Comparison of ENCODE assay signal across 19 cellular contexts in the genomic region with DNA sequence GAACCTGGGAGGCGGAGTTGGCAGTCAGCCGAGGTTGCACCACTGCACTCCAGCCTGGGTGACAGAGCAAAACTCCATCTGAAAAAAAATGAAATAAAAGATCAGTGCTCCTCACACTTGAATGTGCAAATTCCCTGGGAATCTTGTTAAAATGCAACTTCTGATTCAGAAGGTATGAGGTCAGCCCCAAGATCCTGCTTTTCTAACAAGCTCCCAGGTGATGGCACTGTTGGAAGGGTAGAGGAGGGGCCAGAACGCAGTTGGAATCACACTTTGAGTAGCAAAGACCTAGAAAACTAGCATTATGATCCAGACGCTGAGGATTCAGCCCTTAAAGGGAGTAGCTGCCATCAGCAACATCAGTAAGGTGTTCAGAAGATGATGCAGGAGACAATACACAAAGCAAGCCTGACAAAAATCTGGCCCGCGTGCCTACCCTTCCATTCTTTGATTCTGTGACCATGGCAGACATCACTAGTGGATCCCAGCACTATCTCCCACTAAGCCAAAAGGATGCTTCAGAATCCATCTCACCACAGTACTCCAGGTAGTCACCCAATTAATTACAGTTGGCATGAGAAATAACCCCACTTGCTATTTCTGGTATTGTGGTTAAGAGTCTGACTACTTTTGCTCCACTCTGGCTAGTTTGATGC. TPM values are rescaled to one million over a fixed set of nuclear protein-coding genes. Genes with fewer than 3 reads are reported as not detected.
A peak's percentile ranks its signal among the peaks of the same experiment; 100 is the strongest.
DNase-seq lines count a peak whose midpoint lies in the region; TF ChIP-seq lines count a peak whose summit lies in the region.
"Had no signal": no experiment of that assay in that cellular context is flagged by ENCODE, and none has a peak within 500 bp of the region (broad histone marks: within the 10 kb centered on the region; RNA-seq: fewer than 3 reads in every experiment).

No MANE protein-coding gene starts in this region.

- no peak overlapping the region for H3K9ac ChIP-seq in MM.1S (ENCODE audit: low read length)

- no peaks in the 10 kb centered on the region for H3K9me2 ChIP-seq in MM.1S (replicated peaks; ENCODE audit: insufficient read depth, low read length)

- DNase-seq in DMS53 (lab: John Stamatoyannopoulos, UW) (peak; percentile 48), DMS53 treated with DMSO at 0.1 percent for 48 hours (lab: John Stamatoyannopoulos, UW; ENCODE audit: unreplicated experiment) (no peak), MM.1S (peak; percentile 27), brain microvascular endothelial cell (no peak), renal cortical epithelial cell (ENCODE audit: low read depth) (peak; percentile 67), spleen (no peak), dermis blood vessel endothelial cell (no peak)
- DNase-seq in activated effector memory CD4-positive, alpha-beta T cell treated with anti-CD3 and anti-CD28 coated beads, Interleukin-2, amount 50 U/mL, for 16 hours: no peak
- DNase-seq: 8988T; activated naive CD8-positive, alpha-beta T cell treated with anti-CD3 and anti-CD28 coated beads, Interleukin-2, amount 10 ng/mL, durations not matched to agents 7 days and 5 days; effector CD4-positive, alpha-beta T cell; HCEC 1CT; hypothalamus; NCI-H2081; NCI-H774; pancreas; RPMI8226; tibial artery had no signal

- H3K4me3 ChIP-seq in MM.1S (ENCODE audit: low read length): no peak overlapping the region
- H3K4me3 ChIP-seq in brain microvascular endothelial cell (ENCODE audit: low read depth, low read length): no peak overlapping the region
- no peak overlapping the region for H3K4me3 ChIP-seq in spleen
- H3K4me3 ChIP-seq: cardiac muscle cell, pancreas, tibial artery had no signal

- 72 to 90% (median 86%) methylated on average over 6 of the region's 6 CpGs for WGBS in spleen, 5 donors

- H3K4me2 ChIP-seq in MM.1S (ENCODE audit: low read depth, low read length): no peak overlapping the region

- no peak for TF ChIP-seq POLR2A in spleen (IDR thresholded peaks at IDR 0.05)

- peaks cover 4% of the 10 kb centered on the region; the same call in 1 of the 2 replicates for H3K4me1 ChIP-seq in MM.1S (ENCODE audit: low read length)
- H3K4me1 ChIP-seq in spleen: peaks cover 0 to 6% (median 2%) of the 10 kb centered on the region in 6 donors
- H3K4me1 ChIP-seq: tibial artery had no signal

- H3K27me3 ChIP-seq in MM.1S (replicated peaks; ENCODE audit: insufficient read depth, low read length) (no peaks in the 10 kb centered on the region), brain microvascular endothelial cell (replicated peaks) (no peaks in the 10 kb centered on the region), spleen (replicated peaks in 1 of 7) (peaks cover 0 to 40% (median 0%) of the 10 kb centered on the region in 7 donors)
- H3K27me3 ChIP-seq: cardiac muscle cell, pancreas, tibial artery had no signal

- H3K36me3 ChIP-seq in MM.1S (replicated peaks; ENCODE audit: insufficient read depth, low read length) (no peaks in the 10 kb centered on the region), brain microvascular endothelial cell (replicated peaks) (no peaks in the 10 kb centered on the region), spleen (no peaks in the 10 kb centered on the region)
- H3K36me3 ChIP-seq: cardiac muscle cell, pancreas, tibial artery had no signal

- H3K9me3 ChIP-seq in MM.1S (replicated peaks; ENCODE audit: insufficient read depth, low read length) (no peaks in the 10 kb centered on the region), spleen (no peaks in the 10 kb centered on the region)
- H3K9me3 ChIP-seq: pancreas, tibial artery had no signal

- no peak overlapping the region for H2AFZ ChIP-seq in MM.1S (ENCODE audit: low read length)

- no peaks in the 10 kb centered on the region for H3K79me2 ChIP-seq in MM.1S (ENCODE audit: low read length)

- TF ChIP-seq CTCF in MM.1S (IDR thresholded peaks at IDR 0.05; ENCODE audit: low read length): no peak
- peak; percentile 10 for TF ChIP-seq CTCF in brain microvascular endothelial cell (IDR thresholded peaks at IDR 0.05; ENCODE audit: low read depth, low read length, missing control alignments)
- no peak for TF ChIP-seq CTCF in spleen (IDR thresholded peaks at IDR 0.05 in 8 of 11, conservative IDR thresholded peaks at IDR 0.05 in 3 of 11)

- in situ Hi-C loops in brain microvascular endothelial cell (cut with HindIII; ENCODE audit: low pct_ligation_motif_present, low sequenced_read_pairs): no loop called here

- no peaks in the 10 kb centered on the region for H4K20me1 ChIP-seq in MM.1S (ENCODE audit: insufficient read depth, low read length)

- H3K27ac ChIP-seq in MM.1S (ENCODE audit: low read length) (no peak overlapping the region), brain microvascular endothelial cell (no peak overlapping the region), spleen (no peak overlapping the region)
- H3K27ac ChIP-seq: cardiac muscle cell, pancreas, tibial artery had no signal

- intact Hi-C loops in spleen (cut with DNase I; ENCODE audit: low total_unique reads): no loop called here

- no peaks in the 10 kb centered on the region for H3F3A ChIP-seq in MM.1S (ENCODE audit: insufficient read depth, low read length)

RNA-seq across cellular contexts. Expression of a gene that starts 33.1 kb away (rescaled TPM):
- total RNA-seq in renal cortical epithelial cell (1.0 and 1.5 TPM in 2 replicates), spleen (under 1 TPM in 1 of 7 donors, not detected in 6; 0.17 TPM), dermis blood vessel endothelial cell (under 0.01 TPM in 2 replicates)
- polyA plus RNA-seq in spleen: under 1 TPM in 2 of 3 donors, not detected in 1; 0.04 to 0.06 TPM
- total RNA-seq: activated naive CD8-positive, alpha-beta T cell treated with anti-CD3 and anti-CD28 coated beads, Interleukin-2, amount 10 ng/mL, durations not matched to agents 7 days and 5 days; pancreas had no signal
- polyA plus RNA-seq: pancreas had no signal

Comparison
In these comparisons a context has a peak if more than half of its experiments do, and no peak if none do; other contexts are left out.
1. DNase-seq: peak in DMS53 (single experiment), MM.1S (single experiment) and renal cortical epithelial cell (single experiment); none in DMS53 treated with DMSO at 0.1 percent for 48 hours (single experiment), brain microvascular endothelial cell (single experiment), spleen (single experiment), activated effector memory CD4-positive, alpha-beta T cell treated with anti-CD3 and anti-CD28 coated beads, Interleukin-2, amount 50 U/mL, for 16 hours (single experiment) and dermis blood vessel endothelial cell (single experiment).